9 cellular contexts compared by ENCODE assay signal in genomic region chr3:160450846-160451245, GRCh38. TPM values are rescaled to one million over a fixed set of nuclear protein-coding genes. Genes with fewer than 3 reads are reported as not detected.
DNase-seq lines count a peak whose midpoint lies in the region; ATAC-seq and TF ChIP-seq lines count a peak whose summit lies in the region.
"Had no signal": no experiment of that assay in that cellular context is flagged by ENCODE, and none has a peak within 500 bp of the region (broad histone marks: within the 10 kb centered on the region; RNA-seq: fewer than 3 reads in every experiment).

No MANE protein-coding gene starts in this region.

- intact Hi-C loops in MCF 10A (cut with micrococcal nuclease), result no loop called here
- intact Hi-C loops in breast epithelium (cut with DNase I; ENCODE audit: low total_unique reads), result no loop called here
- intact Hi-C loops in activated CD8-positive, alpha-beta T cell treated with anti-CD3 and anti-CD28 coated beads for 36 hours (cut with micrococcal nuclease), result no loop called here

- no peaks in the 10 kb centered on the region for H3K27me3 ChIP-seq in breast epithelium

- CTCF ChIA-PET in MCF 10A (lab: Yijun Ruan, JAX), result interaction anchor here (0.6 to 2.2 kb wide), 6 partner anchors 12 to 229 kb away, joined by 3 to 7 read pairs (median 4); no protein-coding TSS in a partner anchor
- CTCF ChIA-PET in activated CD8-positive, alpha-beta T cell treated with anti-CD3 and anti-CD28 coated beads for 36 hours (lab: Charles Lee), result interaction anchor here (1.2 to 1.5 kb wide), 2 partner anchors 8 to 42 kb away, joined by 3 read pairs; no protein-coding TSS in a partner anchor

- no TSS peak for BruUV-seq in MCF 10A (replicated peaks; lab: Mats Ljungman, UMichigan)

- peaks cover 5% of the 10 kb centered on the region for H3K4me1 Mint-ChIP-seq in MCF 10A (ENCODE audit: insufficient read depth, unreplicated experiment)
- H3K4me1 Mint-ChIP-seq in activated CD8-positive, alpha-beta T cell treated with anti-CD3 and anti-CD28 coated beads for 36 hours (ENCODE audit: low read depth), result peaks cover 16% of the 10 kb centered on the region

- POLR2A ChIA-PET in MCF 10A (lab: Yijun Ruan, JAX), result interaction anchor here (0.8 to 2.4 kb wide), 4 partner anchors 11 to 34 kb away, joined by 3 to 15 read pairs (median 4); no protein-coding TSS in a partner anchor
- POLR2A ChIA-PET in activated CD8-positive, alpha-beta T cell treated with anti-CD3 and anti-CD28 coated beads for 36 hours (lab: Charles Lee), result interaction anchor here (0.9 to 3.4 kb wide), 5 partner anchors 8 to 51 kb away, joined by 3 to 28 read pairs (median 7); partner anchors contain the start of genes IFT80 and SMC4

- H3K9me3 Mint-ChIP-seq in MCF 10A (ENCODE audit: unreplicated experiment), result no peaks in the 10 kb centered on the region
- H3K9me3 Mint-ChIP-seq in activated CD8-positive, alpha-beta T cell treated with anti-CD3 and anti-CD28 coated beads for 36 hours, result peaks cover 2% of the 10 kb centered on the region

- no peak overlapping the region for H3K4me3 ChIP-seq in breast epithelium
- peak overlapping the region; percentile 99 for H3K4me3 ChIP-seq in iPS-11a (ENCODE audit: low read depth, low read length)

- no peaks in the 10 kb centered on the region for H3K9me3 ChIP-seq in breast epithelium

- no peaks in the 10 kb centered on the region for H3K4me1 ChIP-seq in breast epithelium

- no peak for ATAC-seq in activated CD8-positive, alpha-beta T cell treated with anti-CD3 and anti-CD28 coated beads for 36 hours
- ATAC-seq in GM18870 (IDR thresholded peaks at IDR 0.05; ENCODE audit: unreplicated experiment), result no peak

- no peaks in the 10 kb centered on the region for H3K36me3 ChIP-seq in breast epithelium

- TF ChIP-seq CTCF in MCF 10A (IDR thresholded peaks at IDR 0.05; ENCODE audit: unreplicated experiment) (no peak), breast epithelium (IDR thresholded peaks at IDR 0.05) (no peak)
- no peak for TF ChIP-seq CTCF in activated CD8-positive, alpha-beta T cell treated with anti-CD3 and anti-CD28 coated beads for 36 hours (IDR thresholded peaks at IDR 0.05)

- H3K27ac Mint-ChIP-seq in MCF 10A (ENCODE audit: low read depth, unreplicated experiment), result no peak overlapping the region
- peak overlapping the region; percentile 96 for H3K27ac Mint-ChIP-seq in activated CD8-positive, alpha-beta T cell treated with anti-CD3 and anti-CD28 coated beads for 36 hours

- H3K36me3 Mint-ChIP-seq in MCF 10A (ENCODE audit: insufficient read depth, unreplicated experiment), result peaks cover 9% of the 10 kb centered on the region
- peaks cover 15% of the 10 kb centered on the region for H3K36me3 Mint-ChIP-seq in activated CD8-positive, alpha-beta T cell treated with anti-CD3 and anti-CD28 coated beads for 36 hours (ENCODE audit: low read depth)

- peak; percentile 13 for DNase-seq in MCF 10A (ENCODE audit: unreplicated experiment)
- no peak for DNase-seq in breast epithelium (ENCODE audit: low spot score in 2 of 2)
- DNase-seq in activated CD8-positive, alpha-beta T cell treated with anti-CD3 and anti-CD28 coated beads for 36 hours, result no peak
- no peak for DNase-seq in anterior cingulate cortex (lab: John Stamatoyannopoulos, UW)
- no peak for DNase-seq in NCI-H2171 treated with DMSO at 0.1 percent for 48 hours (lab: John Stamatoyannopoulos, UW)
- no peak for DNase-seq in NCI-H510A (lab: John Stamatoyannopoulos, UW)
- DNase-seq: DMS153 had no signal

- H3K4me3 Mint-ChIP-seq in MCF 10A (ENCODE audit: unreplicated experiment), result no peak overlapping the region
- H3K4me3 Mint-ChIP-seq in activated CD8-positive, alpha-beta T cell treated with anti-CD3 and anti-CD28 coated beads for 36 hours, result peak overlapping the region; percentile 97

- no peak overlapping the region for H3K27ac ChIP-seq in breast epithelium

- no peak for TF ChIP-seq POLR2A in breast epithelium (IDR thresholded peaks at IDR 0.05)

- H3K27me3 Mint-ChIP-seq in MCF 10A (ENCODE audit: insufficient read depth, unreplicated experiment), result no peaks in the 10 kb centered on the region
- H3K27me3 Mint-ChIP-seq in activated CD8-positive, alpha-beta T cell treated with anti-CD3 and anti-CD28 coated beads for 36 hours, result no peaks in the 10 kb centered on the region

RNA-seq across cellular contexts. Expression of gene TRIM59, which starts 1.3 kb away (rescaled TPM):
- 12.1 and 15.1 TPM in 2 replicates for total RNA-seq in MCF 10A (2022)
- 1 to 10 TPM in 2 of 3 donors, under 1 TPM in 1; 0.64 to 5.0 (median 3.9) TPM for total RNA-seq in breast epithelium
- 10 to 100 TPM; 27.0 to 27.8 TPM for total RNA-seq in activated CD8-positive, alpha-beta T cell treated with anti-CD3 and anti-CD28 coated beads for 36 hours

RNA-seq across cellular contexts. Expression of gene SMC4, which starts 51.4 kb away (rescaled TPM):
- total RNA-seq in MCF 10A (2022) (89.3 and 116 TPM in 2 replicates), breast epithelium (10 to 100 TPM; 17.1 to 30.3 (median 25.2) TPM)
- total RNA-seq in activated CD8-positive, alpha-beta T cell treated with anti-CD3 and anti-CD28 coated beads for 36 hours, result 100 to 1,000 TPM; 149 to 154 TPM

RNA-seq across cellular contexts. Expression of gene IFT80, which starts 51.8 kb away (rescaled TPM):
- total RNA-seq in MCF 10A (2022), result 22.6 and 29.0 TPM in 2 replicates
- total RNA-seq in breast epithelium, result 10 to 100 TPM; 18.4 to 41.0 (median 29.2) TPM
- total RNA-seq in activated CD8-positive, alpha-beta T cell treated with anti-CD3 and anti-CD28 coated beads for 36 hours, result 10 to 100 TPM in 1 of 2 experiments, 1 to 10 TPM in 1; 9.2 to 10.4 TPM
